1 cellular context compared by ENCODE assay signal in the genomic region with DNA sequence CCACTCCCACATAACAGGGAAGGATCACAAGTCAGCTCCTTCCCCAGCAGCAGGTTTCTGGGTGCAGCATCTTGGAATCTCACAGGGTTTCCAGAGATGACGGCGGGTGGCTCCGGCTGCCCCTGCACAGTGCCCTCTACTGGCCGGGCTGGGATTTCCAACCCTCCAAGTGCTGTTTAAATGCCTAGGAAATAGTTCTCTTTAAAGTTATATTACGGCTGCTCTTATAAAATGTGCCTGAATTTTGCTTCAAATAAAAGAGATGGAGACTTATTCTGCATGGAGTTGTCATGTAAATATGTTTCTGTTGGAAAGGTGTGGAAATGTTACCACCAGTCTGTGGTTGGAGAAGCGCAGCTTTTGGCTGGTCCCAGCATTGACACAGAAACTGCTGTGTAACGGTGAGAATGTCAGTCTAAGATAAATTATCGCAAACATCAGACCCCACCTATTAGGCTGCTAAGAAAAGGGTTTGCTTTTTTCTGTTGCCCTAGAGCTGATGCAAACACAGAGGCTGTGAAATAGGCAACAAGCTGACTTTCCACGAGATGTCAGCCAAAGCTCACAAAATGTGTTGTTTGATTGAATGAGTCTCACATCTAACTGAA.
TF ChIP-seq lines count a peak whose summit lies in the region.

No MANE protein-coding gene starts in this region.

TF ChIP-seq in K562, 482 proteins besides CTCF, POLR2A, EP300 and RAD21 (continued from another document and continues in another):
- TF ChIP-seq, protein P1, sequence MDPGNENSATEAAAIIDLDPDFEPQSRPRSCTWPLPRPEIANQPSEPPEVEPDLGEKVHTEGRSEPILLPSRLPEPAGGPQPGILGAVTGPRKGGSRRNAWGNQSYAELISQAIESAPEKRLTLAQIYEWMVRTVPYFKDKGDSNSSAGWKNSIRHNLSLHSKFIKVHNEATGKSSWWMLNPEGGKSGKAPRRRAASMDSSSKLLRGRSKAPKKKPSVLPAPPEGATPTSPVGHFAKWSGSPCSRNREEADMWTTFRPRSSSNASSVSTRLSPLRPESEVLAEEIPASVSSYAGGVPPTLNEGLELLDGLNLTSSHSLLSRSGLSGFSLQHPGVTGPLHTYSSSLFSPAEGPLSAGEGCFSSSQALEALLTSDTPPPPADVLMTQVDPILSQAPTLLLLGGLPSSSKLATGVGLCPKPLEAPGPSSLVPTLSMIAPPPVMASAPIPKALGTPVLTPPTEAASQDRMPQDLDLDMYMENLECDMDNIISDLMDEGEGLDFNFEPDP (CRISPR knock-in tag; IDR thresholded peaks at IDR 0.05): no peak
- TF ChIP-seq SAP30 (IDR thresholded peaks at IDR 0.05; ENCODE audit: borderline replicate concordance, insufficient read depth, low read depth, low read length, poor library complexity, severe bottlenecking) (no peak), CXXC5 (CRISPR knock-in tag; IDR thresholded peaks at IDR 0.05) (no peak), ZNF232 (CRISPR knock-in tag; IDR thresholded peaks at IDR 0.05) (no peak), NCOA2 (IDR thresholded peaks at IDR 0.05; ENCODE audit: partially characterized antibody in 2 of 2) (no peak), ZNF75A (CRISPR knock-in tag; IDR thresholded peaks at IDR 0.05) (no peak), NR2C1 (IDR thresholded peaks at IDR 0.05) (no peak), NR2C1 (tag; IDR thresholded peaks at IDR 0.05) (no peak), NCOA1 (IDR thresholded peaks at IDR 0.05; ENCODE audit: low read depth) (no peak), NRF1 (conservative IDR thresholded peaks at IDR 0.05 in 1 of 2, IDR thresholded peaks at IDR 0.05 in 1 of 2) (peak; percentile 27 to 40; a peak in 3 of 4 replicates), ARNT (IDR thresholded peaks at IDR 0.05) (0 out of 4 replicates have a peak, but pooled peaks of 1 of the 2 experiments have one; percentile 45), SMC3 (conservative IDR thresholded peaks at IDR 0.05; ENCODE audit: insufficient read depth, low read depth, low read length) (peak; percentile 32; the same call in 1 of the 2 replicates), ZC3H4 (CRISPR knock-in tag; IDR thresholded peaks at IDR 0.05; ENCODE audit: borderline replicate concordance) (no peak), POLR2AphosphoS5 (IDR thresholded peaks at IDR 0.05; ENCODE audit: control insufficient read depth, insufficient read depth, low read depth, low read length) (no peak), SNRNP70 (optimal IDR thresholded peaks at IDR 0.05; ENCODE audit: low read depth, low read length) (no peak), HMGN3 (IDR thresholded peaks at IDR 0.05; ENCODE audit: borderline replicate concordance, extremely low read depth, insufficient read length, low read depth, low read length) (no peak), MAFK (IDR thresholded peaks at IDR 0.05; ENCODE audit: low read length) (peak; percentile 77), BDP1 (IDR thresholded peaks at IDR 0.05; ENCODE audit: insufficient read depth, insufficient read length) (no peak), KHSRP (IDR thresholded peaks at IDR 0.05) (no peak), NBN (IDR thresholded peaks at IDR 0.05; ENCODE audit: low read depth) (peak; percentile 84), TOE1 (IDR thresholded peaks at IDR 0.05; ENCODE audit: borderline replicate concordance) (no peak; the same call in 1 of the 2 replicates), TOE1 (CRISPR knock-in tag; IDR thresholded peaks at IDR 0.05; ENCODE audit: borderline replicate concordance, low read depth) (no peak), FOXK1 (CRISPR knock-in tag; IDR thresholded peaks at IDR 0.05; ENCODE audit: borderline replicate concordance) (no peak), HNRNPK (IDR thresholded peaks at IDR 0.05; ENCODE audit: low read depth, low read length, poor library complexity, severe bottlenecking) (no peak), TCF7 (IDR thresholded peaks at IDR 0.05; ENCODE audit: borderline replicate concordance) (no peak)
- TF ChIP-seq, protein P2, sequence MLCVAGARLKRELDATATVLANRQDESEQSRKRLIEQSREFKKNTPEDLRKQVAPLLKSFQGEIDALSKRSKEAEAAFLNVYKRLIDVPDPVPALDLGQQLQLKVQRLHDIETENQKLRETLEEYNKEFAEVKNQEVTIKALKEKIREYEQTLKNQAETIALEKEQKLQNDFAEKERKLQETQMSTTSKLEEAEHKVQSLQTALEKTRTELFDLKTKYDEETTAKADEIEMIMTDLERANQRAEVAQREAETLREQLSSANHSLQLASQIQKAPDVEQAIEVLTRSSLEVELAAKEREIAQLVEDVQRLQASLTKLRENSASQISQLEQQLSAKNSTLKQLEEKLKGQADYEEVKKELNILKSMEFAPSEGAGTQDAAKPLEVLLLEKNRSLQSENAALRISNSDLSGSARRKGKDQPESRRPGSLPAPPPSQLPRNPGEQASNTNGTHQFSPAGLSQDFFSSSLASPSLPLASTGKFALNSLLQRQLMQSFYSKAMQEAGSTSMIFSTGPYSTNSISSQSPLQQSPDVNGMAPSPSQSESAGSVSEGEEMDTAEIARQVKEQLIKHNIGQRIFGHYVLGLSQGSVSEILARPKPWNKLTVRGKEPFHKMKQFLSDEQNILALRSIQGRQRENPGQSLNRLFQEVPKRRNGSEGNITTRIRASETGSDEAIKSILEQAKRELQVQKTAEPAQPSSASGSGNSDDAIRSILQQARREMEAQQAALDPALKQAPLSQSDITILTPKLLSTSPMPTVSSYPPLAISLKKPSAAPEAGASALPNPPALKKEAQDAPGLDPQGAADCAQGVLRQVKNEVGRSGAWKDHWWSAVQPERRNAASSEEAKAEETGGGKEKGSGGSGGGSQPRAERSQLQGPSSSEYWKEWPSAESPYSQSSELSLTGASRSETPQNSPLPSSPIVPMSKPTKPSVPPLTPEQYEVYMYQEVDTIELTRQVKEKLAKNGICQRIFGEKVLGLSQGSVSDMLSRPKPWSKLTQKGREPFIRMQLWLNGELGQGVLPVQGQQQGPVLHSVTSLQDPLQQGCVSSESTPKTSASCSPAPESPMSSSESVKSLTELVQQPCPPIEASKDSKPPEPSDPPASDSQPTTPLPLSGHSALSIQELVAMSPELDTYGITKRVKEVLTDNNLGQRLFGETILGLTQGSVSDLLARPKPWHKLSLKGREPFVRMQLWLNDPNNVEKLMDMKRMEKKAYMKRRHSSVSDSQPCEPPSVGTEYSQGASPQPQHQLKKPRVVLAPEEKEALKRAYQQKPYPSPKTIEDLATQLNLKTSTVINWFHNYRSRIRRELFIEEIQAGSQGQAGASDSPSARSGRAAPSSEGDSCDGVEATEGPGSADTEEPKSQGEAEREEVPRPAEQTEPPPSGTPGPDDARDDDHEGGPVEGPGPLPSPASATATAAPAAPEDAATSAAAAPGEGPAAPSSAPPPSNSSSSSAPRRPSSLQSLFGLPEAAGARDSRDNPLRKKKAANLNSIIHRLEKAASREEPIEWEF (CRISPR knock-in tag; IDR thresholded peaks at IDR 0.05): no peak
- TF ChIP-seq, protein P3, sequence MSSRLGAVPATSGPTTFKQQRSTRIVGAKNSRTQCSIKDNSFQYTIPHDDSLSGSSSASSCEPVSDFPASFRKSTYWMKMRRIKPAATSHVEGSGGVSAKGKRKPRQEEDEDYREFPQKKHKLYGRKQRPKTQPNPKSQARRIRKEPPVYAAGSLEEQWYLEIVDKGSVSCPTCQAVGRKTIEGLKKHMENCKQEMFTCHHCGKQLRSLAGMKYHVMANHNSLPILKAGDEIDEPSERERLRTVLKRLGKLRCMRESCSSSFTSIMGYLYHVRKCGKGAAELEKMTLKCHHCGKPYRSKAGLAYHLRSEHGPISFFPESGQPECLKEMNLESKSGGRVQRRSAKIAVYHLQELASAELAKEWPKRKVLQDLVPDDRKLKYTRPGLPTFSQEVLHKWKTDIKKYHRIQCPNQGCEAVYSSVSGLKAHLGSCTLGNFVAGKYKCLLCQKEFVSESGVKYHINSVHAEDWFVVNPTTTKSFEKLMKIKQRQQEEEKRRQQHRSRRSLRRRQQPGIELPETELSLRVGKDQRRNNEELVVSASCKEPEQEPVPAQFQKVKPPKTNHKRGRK (tag; IDR thresholded peaks at IDR 0.05): no peak
- TF ChIP-seq, protein P4, sequence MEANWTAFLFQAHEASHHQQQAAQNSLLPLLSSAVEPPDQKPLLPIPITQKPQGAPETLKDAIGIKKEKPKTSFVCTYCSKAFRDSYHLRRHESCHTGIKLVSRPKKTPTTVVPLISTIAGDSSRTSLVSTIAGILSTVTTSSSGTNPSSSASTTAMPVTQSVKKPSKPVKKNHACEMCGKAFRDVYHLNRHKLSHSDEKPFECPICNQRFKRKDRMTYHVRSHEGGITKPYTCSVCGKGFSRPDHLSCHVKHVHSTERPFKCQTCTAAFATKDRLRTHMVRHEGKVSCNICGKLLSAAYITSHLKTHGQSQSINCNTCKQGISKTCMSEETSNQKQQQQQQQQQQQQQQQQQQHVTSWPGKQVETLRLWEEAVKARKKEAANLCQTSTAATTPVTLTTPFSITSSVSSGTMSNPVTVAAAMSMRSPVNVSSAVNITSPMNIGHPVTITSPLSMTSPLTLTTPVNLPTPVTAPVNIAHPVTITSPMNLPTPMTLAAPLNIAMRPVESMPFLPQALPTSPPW (CRISPR knock-in tag; IDR thresholded peaks at IDR 0.05): peak; percentile 9; the same call in 1 of the 2 replicates
- TF ChIP-seq, protein P5, sequence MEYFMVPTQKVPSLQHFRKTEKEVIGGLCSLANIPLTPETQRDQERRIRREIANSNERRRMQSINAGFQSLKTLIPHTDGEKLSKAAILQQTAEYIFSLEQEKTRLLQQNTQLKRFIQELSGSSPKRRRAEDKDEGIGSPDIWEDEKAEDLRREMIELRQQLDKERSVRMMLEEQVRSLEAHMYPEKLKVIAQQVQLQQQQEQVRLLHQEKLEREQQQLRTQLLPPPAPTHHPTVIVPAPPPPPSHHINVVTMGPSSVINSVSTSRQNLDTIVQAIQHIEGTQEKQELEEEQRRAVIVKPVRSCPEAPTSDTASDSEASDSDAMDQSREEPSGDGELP (CRISPR knock-in tag; IDR thresholded peaks at IDR 0.05; ENCODE audit: borderline replicate concordance): no peak; the same call in 1 of the 2 replicates
- TF ChIP-seq, protein P6, sequence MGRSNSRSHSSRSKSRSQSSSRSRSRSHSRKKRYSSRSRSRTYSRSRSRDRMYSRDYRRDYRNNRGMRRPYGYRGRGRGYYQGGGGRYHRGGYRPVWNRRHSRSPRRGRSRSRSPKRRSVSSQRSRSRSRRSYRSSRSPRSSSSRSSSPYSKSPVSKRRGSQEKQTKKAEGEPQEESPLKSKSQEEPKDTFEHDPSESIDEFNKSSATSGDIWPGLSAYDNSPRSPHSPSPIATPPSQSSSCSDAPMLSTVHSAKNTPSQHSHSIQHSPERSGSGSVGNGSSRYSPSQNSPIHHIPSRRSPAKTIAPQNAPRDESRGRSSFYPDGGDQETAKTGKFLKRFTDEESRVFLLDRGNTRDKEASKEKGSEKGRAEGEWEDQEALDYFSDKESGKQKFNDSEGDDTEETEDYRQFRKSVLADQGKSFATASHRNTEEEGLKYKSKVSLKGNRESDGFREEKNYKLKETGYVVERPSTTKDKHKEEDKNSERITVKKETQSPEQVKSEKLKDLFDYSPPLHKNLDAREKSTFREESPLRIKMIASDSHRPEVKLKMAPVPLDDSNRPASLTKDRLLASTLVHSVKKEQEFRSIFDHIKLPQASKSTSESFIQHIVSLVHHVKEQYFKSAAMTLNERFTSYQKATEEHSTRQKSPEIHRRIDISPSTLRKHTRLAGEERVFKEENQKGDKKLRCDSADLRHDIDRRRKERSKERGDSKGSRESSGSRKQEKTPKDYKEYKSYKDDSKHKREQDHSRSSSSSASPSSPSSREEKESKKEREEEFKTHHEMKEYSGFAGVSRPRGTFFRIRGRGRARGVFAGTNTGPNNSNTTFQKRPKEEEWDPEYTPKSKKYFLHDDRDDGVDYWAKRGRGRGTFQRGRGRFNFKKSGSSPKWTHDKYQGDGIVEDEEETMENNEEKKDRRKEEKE (IDR thresholded peaks at IDR 0.05; ENCODE audit: borderline replicate concordance in 1 of 2, control insufficient read depth in 1 of 2, low read depth in 2 of 2, low read length in 1 of 2): no peak
- TF ChIP-seq, protein P7, sequence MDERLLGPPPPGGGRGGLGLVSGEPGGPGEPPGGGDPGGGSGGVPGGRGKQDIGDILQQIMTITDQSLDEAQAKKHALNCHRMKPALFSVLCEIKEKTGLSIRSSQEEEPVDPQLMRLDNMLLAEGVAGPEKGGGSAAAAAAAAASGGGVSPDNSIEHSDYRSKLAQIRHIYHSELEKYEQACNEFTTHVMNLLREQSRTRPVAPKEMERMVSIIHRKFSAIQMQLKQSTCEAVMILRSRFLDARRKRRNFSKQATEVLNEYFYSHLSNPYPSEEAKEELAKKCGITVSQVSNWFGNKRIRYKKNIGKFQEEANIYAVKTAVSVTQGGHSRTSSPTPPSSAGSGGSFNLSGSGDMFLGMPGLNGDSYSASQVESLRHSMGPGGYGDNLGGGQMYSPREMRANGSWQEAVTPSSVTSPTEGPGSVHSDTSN (CRISPR knock-in tag; IDR thresholded peaks at IDR 0.05; ENCODE audit: low read depth): no peak
- TF ChIP-seq, protein P7 (tag; conservative IDR thresholded peaks at IDR 0.05; ENCODE audit: low read depth): peak; percentile 91
- TF ChIP-seq, protein P8, sequence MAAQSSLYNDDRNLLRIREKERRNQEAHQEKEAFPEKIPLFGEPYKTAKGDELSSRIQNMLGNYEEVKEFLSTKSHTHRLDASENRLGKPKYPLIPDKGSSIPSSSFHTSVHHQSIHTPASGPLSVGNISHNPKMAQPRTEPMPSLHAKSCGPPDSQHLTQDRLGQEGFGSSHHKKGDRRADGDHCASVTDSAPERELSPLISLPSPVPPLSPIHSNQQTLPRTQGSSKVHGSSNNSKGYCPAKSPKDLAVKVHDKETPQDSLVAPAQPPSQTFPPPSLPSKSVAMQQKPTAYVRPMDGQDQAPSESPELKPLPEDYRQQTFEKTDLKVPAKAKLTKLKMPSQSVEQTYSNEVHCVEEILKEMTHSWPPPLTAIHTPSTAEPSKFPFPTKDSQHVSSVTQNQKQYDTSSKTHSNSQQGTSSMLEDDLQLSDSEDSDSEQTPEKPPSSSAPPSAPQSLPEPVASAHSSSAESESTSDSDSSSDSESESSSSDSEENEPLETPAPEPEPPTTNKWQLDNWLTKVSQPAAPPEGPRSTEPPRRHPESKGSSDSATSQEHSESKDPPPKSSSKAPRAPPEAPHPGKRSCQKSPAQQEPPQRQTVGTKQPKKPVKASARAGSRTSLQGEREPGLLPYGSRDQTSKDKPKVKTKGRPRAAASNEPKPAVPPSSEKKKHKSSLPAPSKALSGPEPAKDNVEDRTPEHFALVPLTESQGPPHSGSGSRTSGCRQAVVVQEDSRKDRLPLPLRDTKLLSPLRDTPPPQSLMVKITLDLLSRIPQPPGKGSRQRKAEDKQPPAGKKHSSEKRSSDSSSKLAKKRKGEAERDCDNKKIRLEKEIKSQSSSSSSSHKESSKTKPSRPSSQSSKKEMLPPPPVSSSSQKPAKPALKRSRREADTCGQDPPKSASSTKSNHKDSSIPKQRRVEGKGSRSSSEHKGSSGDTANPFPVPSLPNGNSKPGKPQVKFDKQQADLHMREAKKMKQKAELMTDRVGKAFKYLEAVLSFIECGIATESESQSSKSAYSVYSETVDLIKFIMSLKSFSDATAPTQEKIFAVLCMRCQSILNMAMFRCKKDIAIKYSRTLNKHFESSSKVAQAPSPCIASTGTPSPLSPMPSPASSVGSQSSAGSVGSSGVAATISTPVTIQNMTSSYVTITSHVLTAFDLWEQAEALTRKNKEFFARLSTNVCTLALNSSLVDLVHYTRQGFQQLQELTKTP (IDR thresholded peaks at IDR 0.05; ENCODE audit: low read depth in 1 of 2, partially characterized antibody in 2 of 2): no peak
